In genomic region chr5:9924614-9925013, GRCh38 we compare ENCODE assay signal across 11 cellular contexts.
DNase-seq lines count a peak whose midpoint lies in the region; ATAC-seq, FAIRE-seq and TF ChIP-seq lines count a peak whose summit lies in the region.
"Had no signal": no experiment of that assay in that cellular context is flagged by ENCODE, and none has a peak within 500 bp of the region (broad histone marks: within the 10 kb centered on the region; RNA-seq: fewer than 3 reads in every experiment).

No MANE protein-coding gene starts in this region.

- no peaks in the 10 kb centered on the region for H3K4me1 ChIP-seq in naive thymus-derived CD4-positive, alpha-beta T cell (ENCODE audit: control insufficient read depth in 2 of 2, insufficient read depth in 2 of 2, low read length in 2 of 2)

- intact Hi-C loops in naive thymus-derived CD4-positive, alpha-beta T cell (cut with micrococcal nuclease): no loop called here

- H3K27me3 ChIP-seq in HL-60 (ENCODE audit: insufficient read depth, poor library complexity, severe bottlenecking): no peaks in the 10 kb centered on the region
- H3K27me3 ChIP-seq in bronchial epithelial cell (ENCODE audit: control insufficient read depth, insufficient read depth, low read length): no peaks in the 10 kb centered on the region
- H3K27me3 ChIP-seq in naive thymus-derived CD4-positive, alpha-beta T cell (ENCODE audit: control insufficient read depth in 2 of 2, insufficient read depth in 2 of 2, low read length in 2 of 2): no peaks in the 10 kb centered on the region
- H3K27me3 ChIP-seq: cardiac muscle cell had no signal

- H3K4me3 Mint-ChIP-seq in activated T-cell treated with anti-CD3 and anti-CD28 coated beads, Interleukin-2, amount 50 U/mL, for 72 hours: no peak overlapping the region
- no peak overlapping the region for H3K4me3 Mint-ChIP-seq in activated T-cell treated with anti-CD3 and anti-CD28 coated beads, Interleukin-2, amount 50 U/mL, for 24 hours
- H3K4me3 Mint-ChIP-seq in naive thymus-derived CD4-positive, alpha-beta T cell: no peak overlapping the region

- H3K27ac Mint-ChIP-seq in activated T-cell treated with anti-CD3 and anti-CD28 coated beads, Interleukin-2, amount 50 U/mL, for 72 hours: no peak overlapping the region
- no peak overlapping the region for H3K27ac Mint-ChIP-seq in activated T-cell treated with anti-CD3 and anti-CD28 coated beads, Interleukin-2, amount 50 U/mL, for 24 hours
- H3K27ac Mint-ChIP-seq in naive thymus-derived CD4-positive, alpha-beta T cell: no peak overlapping the region

- peaks cover 8 to 9% of the 10 kb centered on the region in 2 donors for H3K9me3 Mint-ChIP-seq in activated T-cell treated with anti-CD3 and anti-CD28 coated beads, Interleukin-2, amount 50 U/mL, for 72 hours
- peaks cover 19% of the 10 kb centered on the region for H3K9me3 Mint-ChIP-seq in activated T-cell treated with anti-CD3 and anti-CD28 coated beads, Interleukin-2, amount 50 U/mL, for 24 hours
- peaks cover 8 to 54% (median 16%) of the 10 kb centered on the region in 11 donors for H3K9me3 Mint-ChIP-seq in naive thymus-derived CD4-positive, alpha-beta T cell

- no peak overlapping the region for H3K27ac ChIP-seq in HL-60 (replicated peaks)
- H3K27ac ChIP-seq in naive thymus-derived CD4-positive, alpha-beta T cell (ENCODE audit: low read depth, low read length): no peak overlapping the region
- H3K27ac ChIP-seq: cardiac muscle cell had no signal

- peak; percentile 83 for FAIRE-seq in bronchial epithelial cell (lab: Jason Lieb, UNC)
- FAIRE-seq: A204.1 had no signal

- TF ChIP-seq CTCF in HL-60 (IDR thresholded peaks at IDR 0.05; ENCODE audit: insufficient read depth, low read length) (no peak), bronchial epithelial cell (IDR thresholded peaks at IDR 0.05; ENCODE audit: insufficient read depth, low read length, severe bottlenecking) (no peak)

- POLR2A ChIA-PET in naive thymus-derived CD4-positive, alpha-beta T cell (lab: Charles Lee): no interaction called here

- DNase-seq in activated T-cell treated with anti-CD3 and anti-CD28 coated beads, Interleukin-2, amount 50 U/mL, for 72 hours: no peak
- no peak for DNase-seq in activated T-cell treated with anti-CD3 and anti-CD28 coated beads, Interleukin-2, amount 50 U/mL, for 24 hours
- peak; percentile 12 to 49 for DNase-seq in HL-60 (ENCODE audit: low read depth in 1 of 2, low spot score in 1 of 2)
- peak; percentile 100 for DNase-seq in bronchial epithelial cell (ENCODE audit: low read depth)
- no peak for DNase-seq in naive thymus-derived CD4-positive, alpha-beta T cell
- DNase-seq in iPS-NIHi7 (ENCODE audit: extremely low spot score): no peak
- DNase-seq in NCI-H774 (lab: John Stamatoyannopoulos, UW): no peak
- DNase-seq: retina had no signal

- no peaks in the 10 kb centered on the region for H3K27me3 Mint-ChIP-seq in activated T-cell treated with anti-CD3 and anti-CD28 coated beads, Interleukin-2, amount 50 U/mL, for 72 hours (ENCODE audit: low read depth)
- H3K27me3 Mint-ChIP-seq in activated T-cell treated with anti-CD3 and anti-CD28 coated beads, Interleukin-2, amount 50 U/mL, for 24 hours: no peaks in the 10 kb centered on the region
- H3K27me3 Mint-ChIP-seq in naive thymus-derived CD4-positive, alpha-beta T cell: no peaks in the 10 kb centered on the region

- H3K9me3 ChIP-seq in naive thymus-derived CD4-positive, alpha-beta T cell (ENCODE audit: control insufficient read depth in 2 of 3, low read length in 3 of 3): no peaks in the 10 kb centered on the region

- peaks cover 3% of the 10 kb centered on the region in 2 donors for H3K36me3 Mint-ChIP-seq in activated T-cell treated with anti-CD3 and anti-CD28 coated beads, Interleukin-2, amount 50 U/mL, for 72 hours (ENCODE audit: insufficient read depth in 2 of 2)
- no peaks in the 10 kb centered on the region for H3K36me3 Mint-ChIP-seq in activated T-cell treated with anti-CD3 and anti-CD28 coated beads, Interleukin-2, amount 50 U/mL, for 24 hours (ENCODE audit: low read depth)
- no peaks in the 10 kb centered on the region for H3K36me3 Mint-ChIP-seq in naive thymus-derived CD4-positive, alpha-beta T cell

- no peaks in the 10 kb centered on the region for H3K36me3 ChIP-seq in bronchial epithelial cell (ENCODE audit: control insufficient read depth, insufficient read depth, low read length)
- H3K36me3 ChIP-seq in naive thymus-derived CD4-positive, alpha-beta T cell (ENCODE audit: control insufficient read depth in 2 of 3, insufficient read depth in 3 of 3, low read length in 3 of 3): no peaks in the 10 kb centered on the region
- H3K36me3 ChIP-seq: cardiac muscle cell had no signal

- CTCF ChIA-PET in naive thymus-derived CD4-positive, alpha-beta T cell (lab: Charles Lee): no interaction called here

- no peaks in the 10 kb centered on the region for H3K4me1 Mint-ChIP-seq in activated T-cell treated with anti-CD3 and anti-CD28 coated beads, Interleukin-2, amount 50 U/mL, for 72 hours (ENCODE audit: low read depth)
- no peaks in the 10 kb centered on the region for H3K4me1 Mint-ChIP-seq in activated T-cell treated with anti-CD3 and anti-CD28 coated beads, Interleukin-2, amount 50 U/mL, for 24 hours (ENCODE audit: low read depth)
- no peaks in the 10 kb centered on the region for H3K4me1 Mint-ChIP-seq in naive thymus-derived CD4-positive, alpha-beta T cell

- ATAC-seq in activated T-cell treated with anti-CD3 and anti-CD28 coated beads, Interleukin-2, amount 50 U/mL, for 72 hours (replicated peaks in 1 of 2): peak; percentile 61 to 64
- ATAC-seq in naive thymus-derived CD4-positive, alpha-beta T cell: no peak
- no peak for ATAC-seq in HG02970 (IDR thresholded peaks at IDR 0.05; ENCODE audit: low FRiP score, unreplicated experiment)

- H3K4me3 ChIP-seq in HL-60 (replicated peaks; ENCODE audit: insufficient read depth, low read length): no peak overlapping the region
- no peak overlapping the region for H3K4me3 ChIP-seq in bronchial epithelial cell (ENCODE audit: low read depth, low read length)
- H3K4me3 ChIP-seq in naive thymus-derived CD4-positive, alpha-beta T cell (ENCODE audit: low read length): no peak overlapping the region
- H3K4me3 ChIP-seq: cardiac muscle cell had no signal

Comparison
In these comparisons a context has a peak if more than half of its experiments do, and no peak if none do; other contexts are left out.
1. ATAC-seq: peak in activated T-cell treated with anti-CD3 and anti-CD28 coated beads, Interleukin-2, amount 50 U/mL, for 72 hours (2 of 2); none in naive thymus-derived CD4-positive, alpha-beta T cell (single experiment) and HG02970 (single experiment).
2. DNase-seq: peak in HL-60 (2 of 2) and bronchial epithelial cell (single experiment); none in activated T-cell treated with anti-CD3 and anti-CD28 coated beads, Interleukin-2, amount 50 U/mL, for 72 hours (0 of 2), activated T-cell treated with anti-CD3 and anti-CD28 coated beads, Interleukin-2, amount 50 U/mL, for 24 hours (single experiment), naive thymus-derived CD4-positive, alpha-beta T cell (0 of 9), iPS-NIHi7 (single experiment) and NCI-H774 (single experiment).